Comparison of ENCODE assay signal across 11 cellular contexts in genomic region chr14:99654235-99655000, GRCh38. TPM values are rescaled to one million over a fixed set of nuclear protein-coding genes. Genes with fewer than 3 reads are reported as not detected.
DNase-seq lines count a peak whose midpoint lies in the region; ATAC-seq and TF ChIP-seq lines count a peak whose summit lies in the region.
"Had no signal": no experiment of that assay in that cellular context is flagged by ENCODE, and none has a peak within 500 bp of the region (broad histone marks: within the 10 kb centered on the region; RNA-seq: fewer than 3 reads in every experiment).

No MANE protein-coding gene starts in this region.

- peak; percentile 82 for ATAC-seq in left lobe of liver
- no peak for ATAC-seq in stimulated activated effector memory CD8-positive, alpha-beta T cell treated with anti-CD3 and anti-CD28 coated beads, Interleukin-12 subunit alpha, Interleukin-12 subunit beta, amount 100 ng/mL, for 72 hours

- no peak overlapping the region for H2AFZ ChIP-seq in Karpas-422 (ENCODE audit: low read length)

- H3K4me3 ChIP-seq in Karpas-422 (ENCODE audit: low read length): no peak overlapping the region
- H3K4me3 ChIP-seq: esophagus squamous epithelium, thoracic aorta had no signal

- no peaks in the 10 kb centered on the region for H3K36me3 Mint-ChIP-seq in brain
- H3K36me3 Mint-ChIP-seq in stimulated activated effector memory CD8-positive, alpha-beta T cell treated with anti-CD3 and anti-CD28 coated beads, Interleukin-12 subunit alpha, Interleukin-12 subunit beta, amount 100 ng/mL, for 72 hours: no peaks in the 10 kb centered on the region

- H3K9ac ChIP-seq in Karpas-422 (ENCODE audit: low read length): no peak overlapping the region

- H3K27me3 Mint-ChIP-seq in brain: no peaks in the 10 kb centered on the region

- peak overlapping the region in 4 of 5 experiments; percentile 19 to 80 (median 58) for H3K27ac Mint-ChIP-seq in brain
- no peak overlapping the region for H3K27ac Mint-ChIP-seq in stimulated activated effector memory CD8-positive, alpha-beta T cell treated with anti-CD3 and anti-CD28 coated beads, Interleukin-12 subunit alpha, Interleukin-12 subunit beta, amount 100 ng/mL, for 72 hours

- H3K36me3 ChIP-seq in Karpas-422 (ENCODE audit: insufficient read depth, low read length): no peaks in the 10 kb centered on the region
- H3K36me3 ChIP-seq: esophagus squamous epithelium, thoracic aorta had no signal

- H3K79me2 ChIP-seq in Karpas-422 (ENCODE audit: low read length): no peaks in the 10 kb centered on the region

- H3K9me3 Mint-ChIP-seq in brain: peaks cover 0 to 8% (median 0%) of the 10 kb centered on the region in 5 experiments
- no peaks in the 10 kb centered on the region for H3K9me3 Mint-ChIP-seq in stimulated activated effector memory CD8-positive, alpha-beta T cell treated with anti-CD3 and anti-CD28 coated beads, Interleukin-12 subunit alpha, Interleukin-12 subunit beta, amount 100 ng/mL, for 72 hours

- H3K4me3 Mint-ChIP-seq in brain: peak overlapping the region in 1 of 5 experiments; percentile 3
- no peak overlapping the region for H3K4me3 Mint-ChIP-seq in stimulated activated effector memory CD8-positive, alpha-beta T cell treated with anti-CD3 and anti-CD28 coated beads, Interleukin-12 subunit alpha, Interleukin-12 subunit beta, amount 100 ng/mL, for 72 hours

- no peaks in the 10 kb centered on the region for H4K20me1 ChIP-seq in Karpas-422 (ENCODE audit: insufficient read depth, low read depth, low read length)

- no peaks in the 10 kb centered on the region for H3K9me2 ChIP-seq in Karpas-422 (replicated peaks; ENCODE audit: insufficient read depth, low read length)

- TF ChIP-seq CTCF in brain (conservative IDR thresholded peaks at IDR 0.05): no peak

- H3K27me3 ChIP-seq in Karpas-422 (ENCODE audit: low read length): no peaks in the 10 kb centered on the region

- peaks cover 8% of the 10 kb centered on the region for H3K4me1 Mint-ChIP-seq in brain
- no peaks in the 10 kb centered on the region for H3K4me1 Mint-ChIP-seq in stimulated activated effector memory CD8-positive, alpha-beta T cell treated with anti-CD3 and anti-CD28 coated beads, Interleukin-12 subunit alpha, Interleukin-12 subunit beta, amount 100 ng/mL, for 72 hours

- in situ Hi-C loops in ACHN (cut with HindIII; ENCODE audit: low pct_ligation_motif_present, low pct_unique_long_range_greater_than_20kb, low sequenced_read_pairs): no loop called here

- H3K27ac ChIP-seq in Karpas-422 (ENCODE audit: low read length): no peak overlapping the region
- H3K27ac ChIP-seq: esophagus squamous epithelium, thoracic aorta had no signal

- H3K9me3 ChIP-seq in Karpas-422 (ENCODE audit: low read length): no peaks in the 10 kb centered on the region
- H3K9me3 ChIP-seq: esophagus squamous epithelium, thoracic aorta had no signal

- no peak overlapping the region for H3K4me2 ChIP-seq in Karpas-422 (ENCODE audit: low read depth, low read length, poor library complexity, severe bottlenecking)

- H3K4me1 ChIP-seq in Karpas-422 (ENCODE audit: low read length): no peaks in the 10 kb centered on the region

- DNase-seq in ACHN (peak; percentile 66), HT1080 (ENCODE audit: low read depth) (peak; percentile 52), left lobe of liver (ENCODE audit: low spot score) (no peak), mesenteric fat pad (ENCODE audit: low spot score) (no peak), cortex of kidney (lab: John Stamatoyannopoulos, UW) (no peak), Karpas-422 (no peak)
- DNase-seq in stimulated activated effector memory CD8-positive, alpha-beta T cell treated with anti-CD3 and anti-CD28 coated beads, Interleukin-12 subunit alpha, Interleukin-12 subunit beta, amount 100 ng/mL, for 72 hours (ENCODE audit: low spot score in 2 of 2): no peak
- DNase-seq: esophagus squamous epithelium had no signal

RNA-seq across cellular contexts. Expression of gene HHIPL1, which starts 9.5 kb away (rescaled TPM):
- total RNA-seq in HT1080 (2014; rRNA removed; shearing (Covaris generic)): not detected in 2 replicates
- polyA plus RNA-seq in HT1080 (2015; cell fraction: cytosol; rRNA removed): 0.01 TPM in 1 of 2 replicates, not detected in the other
- polyA plus RNA-seq in HT1080 (2015; cell fraction: nucleus; rRNA removed): not detected in 2 replicates
- 3.1 TPM for polyA plus RNA-seq in brain (ENCODE audit: insufficient read depth, low read depth, low replicate concordance)
- 0.96 TPM for total RNA-seq in left lobe of liver
- 3.8 TPM for total RNA-seq in mesenteric fat pad
- 0.07 TPM in 1 of 2 replicates, not detected in the other for total RNA-seq in Karpas-422 (2014; rRNA removed; shearing (Covaris generic); ENCODE audit: low replicate concordance)
- total RNA-seq: activated CD8-positive, alpha-beta memory T cell treated with anti-CD3 and anti-CD28 coated beads for 36 hours had no signal

RNA-seq across cellular contexts. Expression of gene CYP46A1, which starts 29.7 kb away (rescaled TPM):
- total RNA-seq in HT1080 (2014; rRNA removed; shearing (Covaris generic)): not detected in 2 replicates
- not detected in 2 replicates for polyA plus RNA-seq in HT1080 (2015; cell fraction: cytosol; rRNA removed)
- 0.19 TPM in 1 of 2 replicates, not detected in the other for polyA plus RNA-seq in HT1080 (2015; cell fraction: nucleus; rRNA removed)
- 31.8 TPM for polyA plus RNA-seq in brain (ENCODE audit: insufficient read depth, low read depth, low replicate concordance)
- 1.5 TPM for total RNA-seq in left lobe of liver
- total RNA-seq in mesenteric fat pad: 3.1 TPM
- total RNA-seq in Karpas-422 (2014; rRNA removed; shearing (Covaris generic); ENCODE audit: low replicate concordance): 0.52 and 1.3 TPM in 2 replicates

RNA-seq across cellular contexts. Expression of gene CCDC85C, which starts 50.4 kb away (rescaled TPM):
- total RNA-seq in HT1080 (2014; rRNA removed; shearing (Covaris generic)): 48.7 and 52.7 TPM in 2 replicates
- 23.7 and 28.0 TPM in 2 replicates for polyA plus RNA-seq in HT1080 (2015; cell fraction: cytosol; rRNA removed)
- 21.6 and 24.8 TPM in 2 replicates for polyA plus RNA-seq in HT1080 (2015; cell fraction: nucleus; rRNA removed)
- 41.4 TPM for polyA plus RNA-seq in brain (ENCODE audit: insufficient read depth, low read depth, low replicate concordance)
- 25.0 TPM for total RNA-seq in left lobe of liver
- 5.2 TPM for total RNA-seq in mesenteric fat pad
- 18.3 and 25.6 TPM in 2 replicates for total RNA-seq in Karpas-422 (2014; rRNA removed; shearing (Covaris generic); ENCODE audit: low replicate concordance)

Comparison
In these comparisons a context has a peak if more than half of its experiments do, and no peak if none do; other contexts are left out.
1. DNase-seq: peak in ACHN (single experiment) and HT1080 (single experiment); none in left lobe of liver (single experiment), mesenteric fat pad (single experiment), stimulated activated effector memory CD8-positive, alpha-beta T cell treated with anti-CD3 and anti-CD28 coated beads, Interleukin-12 subunit alpha, Interleukin-12 subunit beta, amount 100 ng/mL, for 72 hours (0 of 2), cortex of kidney (single experiment) and Karpas-422 (single experiment).